Comparison of ENCODE assay signal across 9 cellular contexts in genomic region chr17:77142689-77143088, GRCh38. TPM values are rescaled to one million over a fixed set of nuclear protein-coding genes. Genes with fewer than 3 reads are reported as not detected.
DNase-seq lines count a peak whose midpoint lies in the region; ATAC-seq, FAIRE-seq and TF ChIP-seq lines count a peak whose summit lies in the region.
"Had no signal": no experiment of that assay in that cellular context is flagged by ENCODE, and none has a peak within 500 bp of the region (broad histone marks: within the 10 kb centered on the region; RNA-seq: fewer than 3 reads in every experiment).

No MANE protein-coding gene starts in this region.

- TF ChIP-seq CTCF in RWPE2 (IDR thresholded peaks at IDR 0.05; ENCODE audit: poor library complexity, severe bottlenecking) (no peak), fibroblast of villous mesenchyme (IDR thresholded peaks at IDR 0.05; ENCODE audit: insufficient read depth, low read depth, low read length) (no peak), smooth muscle cell (IDR thresholded peaks at IDR 0.05; ENCODE audit: borderline replicate concordance, insufficient read depth, poor library complexity, severe bottlenecking) (no peak), WERI-Rb-1 (IDR thresholded peaks at IDR 0.05; ENCODE audit: low read depth, low read length) (no peak)

- H3K4me1 ChIP-seq in RWPE2 (ENCODE audit: insufficient read depth, poor library complexity, severe bottlenecking) (peaks cover 16% of the 10 kb centered on the region), smooth muscle cell (ENCODE audit: low read depth) (peaks cover 11% of the 10 kb centered on the region), small intestine (ENCODE audit: control insufficient read depth in 2 of 2, insufficient read depth in 1 of 2, low read depth in 1 of 2, low read length in 1 of 2) (peaks cover 2 to 14% of the 10 kb centered on the region in 2 donors)

- WGBS in smooth muscle cell (ENCODE audit: low lambda C conversion rate): 95% methylated on average over 8 of the region's 8 CpGs
- WGBS in small intestine, 3 donors: 72 to 75% (median 75%) methylated on average over 8 of the region's 8 CpGs

- no peak overlapping the region for H2AFZ ChIP-seq in smooth muscle cell (ENCODE audit: low read depth)

- no peak overlapping the region for H3K9ac ChIP-seq in smooth muscle cell (ENCODE audit: low read depth)

- H3F3A ChIP-seq in smooth muscle cell (ENCODE audit: low read depth): peaks cover 3% of the 10 kb centered on the region

- DNase-seq in DMS53 (lab: John Stamatoyannopoulos, UW) (peak; percentile 16), DMS53 treated with DMSO at 0.1 percent for 48 hours (lab: John Stamatoyannopoulos, UW; ENCODE audit: unreplicated experiment) (no peak), RWPE2 (ENCODE audit: low spot score) (no peak), fibroblast of villous mesenchyme (ENCODE audit: low read depth) (no peak), smooth muscle cell (lab: John Stamatoyannopoulos, UW; ENCODE audit: unreplicated experiment) (no peak), WERI-Rb-1 (no peak), small intestine (no peak)

- no peak for FAIRE-seq in small intestine (lab: Jason Lieb, UNC)

- peaks cover 49% of the 10 kb centered on the region for H3K79me2 ChIP-seq in smooth muscle cell (ENCODE audit: low read depth)

- H3K27ac ChIP-seq in RWPE2 (ENCODE audit: poor library complexity, severe bottlenecking): peak overlapping the region; percentile 98
- H3K27ac ChIP-seq in smooth muscle cell (ENCODE audit: low read depth): peak overlapping the region; percentile 92
- H3K27ac ChIP-seq in WERI-Rb-1: no peak overlapping the region
- H3K27ac ChIP-seq in small intestine (ENCODE audit: low read depth in 1 of 2, low read length in 1 of 2): peak overlapping the region in 1 of 2 donors; percentile 53
- H3K27ac ChIP-seq: 22Rv1 had no signal

- H3K9me3 ChIP-seq in RWPE2 (ENCODE audit: severe bottlenecking): no peaks in the 10 kb centered on the region
- no peaks in the 10 kb centered on the region for H3K9me3 ChIP-seq in smooth muscle cell (replicated peaks; ENCODE audit: low read depth)
- peaks cover 9% of the 10 kb centered on the region for H3K9me3 ChIP-seq in WERI-Rb-1 (ENCODE audit: severe bottlenecking)
- H3K9me3 ChIP-seq in small intestine (ENCODE audit: control insufficient read depth, low read depth): no peaks in the 10 kb centered on the region

- H3K4me2 ChIP-seq in smooth muscle cell: no peak overlapping the region

- no peak overlapping the region for H3K4me3 ChIP-seq in RWPE2 (ENCODE audit: severe bottlenecking)
- H3K4me3 ChIP-seq in fibroblast of villous mesenchyme (ENCODE audit: low read depth, low read length): peak overlapping the region; percentile 2
- H3K4me3 ChIP-seq in smooth muscle cell: no peak overlapping the region
- H3K4me3 ChIP-seq in WERI-Rb-1 (ENCODE audit: low read depth, low read length): no peak overlapping the region
- H3K4me3 ChIP-seq in small intestine (ENCODE audit: low read depth in 1 of 2, low read length in 2 of 2): no peak overlapping the region

- H4K20me1 ChIP-seq in smooth muscle cell (ENCODE audit: low read depth): peaks cover 55% of the 10 kb centered on the region

- ATAC-seq in RWPE2 (ENCODE audit: low read depth) (no peak), HG03565 (IDR thresholded peaks at IDR 0.05; ENCODE audit: unreplicated experiment) (no peak)

- H3K36me3 ChIP-seq in RWPE2 (ENCODE audit: low read depth) (peaks cover 51% of the 10 kb centered on the region), smooth muscle cell (ENCODE audit: low read depth) (no peaks in the 10 kb centered on the region), WERI-Rb-1 (peaks cover 39% of the 10 kb centered on the region), small intestine (ENCODE audit: control insufficient read depth in 2 of 2, insufficient read depth in 2 of 2, low read length in 2 of 2) (peaks cover 0 to 4% of the 10 kb centered on the region in 2 donors)

- H3K27me3 ChIP-seq in RWPE2 (ENCODE audit: insufficient read depth, poor library complexity, severe bottlenecking) (no peaks in the 10 kb centered on the region), smooth muscle cell (ENCODE audit: low read depth) (no peaks in the 10 kb centered on the region), WERI-Rb-1 (ENCODE audit: insufficient read depth, low read depth, severe bottlenecking) (no peaks in the 10 kb centered on the region), small intestine (ENCODE audit: control insufficient read depth in 2 of 2, insufficient read depth in 2 of 2, low read length in 2 of 2) (no peaks in the 10 kb centered on the region)

RNA-seq across cellular contexts. Expression of gene SEC14L1, which starts 1.9 kb away (rescaled TPM):
- 51.2 and 101 TPM in 2 replicates for total RNA-seq in fibroblast of villous mesenchyme
- total RNA-seq in smooth muscle cell: 24.3 and 25.1 TPM in 2 replicates
- polyA plus RNA-seq in smooth muscle cell: 25.8 and 29.5 TPM in 2 replicates
- 10 to 100 TPM; 14.5 to 27.4 (median 17.8) TPM for polyA plus RNA-seq in small intestine
